1 cellular context compared by ENCODE assay signal in genomic region chr6:26537160-26537845, GRCh38.
TF ChIP-seq lines count a peak whose summit lies in the region.

No MANE protein-coding gene starts in this region.

TF ChIP-seq in K562, 482 proteins besides CTCF, POLR2A, EP300 and RAD21 (continued from another document and continues in another):
- TF ChIP-seq, protein P1, sequence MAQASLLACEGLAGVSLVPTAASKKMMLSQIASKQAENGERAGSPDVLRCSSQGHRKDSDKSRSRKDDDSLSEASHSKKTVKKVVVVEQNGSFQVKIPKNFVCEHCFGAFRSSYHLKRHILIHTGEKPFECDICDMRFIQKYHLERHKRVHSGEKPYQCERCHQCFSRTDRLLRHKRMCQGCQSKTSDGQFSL (CRISPR knock-in tag; IDR thresholded peaks at IDR 0.05), result peak; percentile 69
- TF ChIP-seq, protein P1 (tag; IDR thresholded peaks at IDR 0.05), result no peak
- TF ChIP-seq NELFE (IDR thresholded peaks at IDR 0.05; ENCODE audit: insufficient read depth, insufficient read length) (no peak), ZNF395 (CRISPR knock-in tag; IDR thresholded peaks at IDR 0.05) (peak; percentile 24; the same call in 1 of the 2 replicates), CAMTA2 (CRISPR knock-in tag; conservative IDR thresholded peaks at IDR 0.05) (0 out of 2 replicates have a peak, but pooled peaks have one; percentile 39), SAFB2 (IDR thresholded peaks at IDR 0.05; ENCODE audit: borderline replicate concordance, low read depth, low read length, severe bottlenecking) (no peak), CHD1 (IDR thresholded peaks at IDR 0.05; ENCODE audit: low read length) (no peak), PHB2 (IDR thresholded peaks at IDR 0.05; ENCODE audit: low read depth) (no peak), FOSL1 (tag; conservative IDR thresholded peaks at IDR 0.05) (0 out of 2 replicates have a peak, but pooled peaks have one; percentile 68), RBM17 (IDR thresholded peaks at IDR 0.05; ENCODE audit: borderline replicate concordance, low read depth, low read length) (no peak), SUPT5H (IDR thresholded peaks at IDR 0.05) (peak; percentile 57), ZBTB34 (CRISPR knock-in tag; IDR thresholded peaks at IDR 0.05) (no peak), TCF3 (CRISPR knock-in tag; IDR thresholded peaks at IDR 0.05) (peak; percentile 41; the same call in 1 of the 2 replicates), SMARCE1 (IDR thresholded peaks at IDR 0.05) (no peak; the same call in 1 of the 2 replicates), ZNF431 (CRISPR knock-in tag; IDR thresholded peaks at IDR 0.05) (peak; percentile 78), CXXC5 (CRISPR knock-in tag; IDR thresholded peaks at IDR 0.05) (peak; percentile 98), ZNF518B (CRISPR knock-in tag; IDR thresholded peaks at IDR 0.05) (no peak), ZNF316 (IDR thresholded peaks at IDR 0.05) (no peak), ARID3B (CRISPR knock-in tag; IDR thresholded peaks at IDR 0.05; ENCODE audit: borderline replicate concordance) (peak; percentile 22; the same call in 1 of the 2 replicates), ZNF263 (CRISPR knock-in tag; IDR thresholded peaks at IDR 0.05; ENCODE audit: borderline replicate concordance) (peak; percentile 74), ZNF239 (CRISPR knock-in tag; IDR thresholded peaks at IDR 0.05) (no peak), TEAD2 (tag; IDR thresholded peaks at IDR 0.05) (peak; percentile 74; the same call in 1 of the 2 replicates), ESRRB (CRISPR knock-in tag; IDR thresholded peaks at IDR 0.05; ENCODE audit: borderline replicate concordance) (no peak), ZNF217 (CRISPR knock-in tag; IDR thresholded peaks at IDR 0.05) (no peak), POLR2AphosphoS2 (IDR thresholded peaks at IDR 0.05; ENCODE audit: low read length) (no peak), NR2F6 (CRISPR knock-in tag; IDR thresholded peaks at IDR 0.05) (no peak), PHTF2 (CRISPR knock-in tag; IDR thresholded peaks at IDR 0.05) (no peak), E2F5 (CRISPR knock-in tag; IDR thresholded peaks at IDR 0.05) (no peak), CHD2 (IDR thresholded peaks at IDR 0.05; ENCODE audit: low read depth, low read length) (peak; percentile 68), EGR1 (conservative IDR thresholded peaks at IDR 0.05) (no peak), CCAR2 (IDR thresholded peaks at IDR 0.05; ENCODE audit: low read depth, low read length) (no peak)
- TF ChIP-seq, protein P2, sequence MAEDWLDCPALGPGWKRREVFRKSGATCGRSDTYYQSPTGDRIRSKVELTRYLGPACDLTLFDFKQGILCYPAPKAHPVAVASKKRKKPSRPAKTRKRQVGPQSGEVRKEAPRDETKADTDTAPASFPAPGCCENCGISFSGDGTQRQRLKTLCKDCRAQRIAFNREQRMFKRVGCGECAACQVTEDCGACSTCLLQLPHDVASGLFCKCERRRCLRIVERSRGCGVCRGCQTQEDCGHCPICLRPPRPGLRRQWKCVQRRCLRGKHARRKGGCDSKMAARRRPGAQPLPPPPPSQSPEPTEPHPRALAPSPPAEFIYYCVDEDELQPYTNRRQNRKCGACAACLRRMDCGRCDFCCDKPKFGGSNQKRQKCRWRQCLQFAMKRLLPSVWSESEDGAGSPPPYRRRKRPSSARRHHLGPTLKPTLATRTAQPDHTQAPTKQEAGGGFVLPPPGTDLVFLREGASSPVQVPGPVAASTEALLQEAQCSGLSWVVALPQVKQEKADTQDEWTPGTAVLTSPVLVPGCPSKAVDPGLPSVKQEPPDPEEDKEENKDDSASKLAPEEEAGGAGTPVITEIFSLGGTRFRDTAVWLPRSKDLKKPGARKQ (CRISPR knock-in tag; IDR thresholded peaks at IDR 0.05), result no peak
- TF ChIP-seq, protein P3, sequence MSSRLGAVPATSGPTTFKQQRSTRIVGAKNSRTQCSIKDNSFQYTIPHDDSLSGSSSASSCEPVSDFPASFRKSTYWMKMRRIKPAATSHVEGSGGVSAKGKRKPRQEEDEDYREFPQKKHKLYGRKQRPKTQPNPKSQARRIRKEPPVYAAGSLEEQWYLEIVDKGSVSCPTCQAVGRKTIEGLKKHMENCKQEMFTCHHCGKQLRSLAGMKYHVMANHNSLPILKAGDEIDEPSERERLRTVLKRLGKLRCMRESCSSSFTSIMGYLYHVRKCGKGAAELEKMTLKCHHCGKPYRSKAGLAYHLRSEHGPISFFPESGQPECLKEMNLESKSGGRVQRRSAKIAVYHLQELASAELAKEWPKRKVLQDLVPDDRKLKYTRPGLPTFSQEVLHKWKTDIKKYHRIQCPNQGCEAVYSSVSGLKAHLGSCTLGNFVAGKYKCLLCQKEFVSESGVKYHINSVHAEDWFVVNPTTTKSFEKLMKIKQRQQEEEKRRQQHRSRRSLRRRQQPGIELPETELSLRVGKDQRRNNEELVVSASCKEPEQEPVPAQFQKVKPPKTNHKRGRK (tag; IDR thresholded peaks at IDR 0.05), result no peak
- TF ChIP-seq, protein P4, sequence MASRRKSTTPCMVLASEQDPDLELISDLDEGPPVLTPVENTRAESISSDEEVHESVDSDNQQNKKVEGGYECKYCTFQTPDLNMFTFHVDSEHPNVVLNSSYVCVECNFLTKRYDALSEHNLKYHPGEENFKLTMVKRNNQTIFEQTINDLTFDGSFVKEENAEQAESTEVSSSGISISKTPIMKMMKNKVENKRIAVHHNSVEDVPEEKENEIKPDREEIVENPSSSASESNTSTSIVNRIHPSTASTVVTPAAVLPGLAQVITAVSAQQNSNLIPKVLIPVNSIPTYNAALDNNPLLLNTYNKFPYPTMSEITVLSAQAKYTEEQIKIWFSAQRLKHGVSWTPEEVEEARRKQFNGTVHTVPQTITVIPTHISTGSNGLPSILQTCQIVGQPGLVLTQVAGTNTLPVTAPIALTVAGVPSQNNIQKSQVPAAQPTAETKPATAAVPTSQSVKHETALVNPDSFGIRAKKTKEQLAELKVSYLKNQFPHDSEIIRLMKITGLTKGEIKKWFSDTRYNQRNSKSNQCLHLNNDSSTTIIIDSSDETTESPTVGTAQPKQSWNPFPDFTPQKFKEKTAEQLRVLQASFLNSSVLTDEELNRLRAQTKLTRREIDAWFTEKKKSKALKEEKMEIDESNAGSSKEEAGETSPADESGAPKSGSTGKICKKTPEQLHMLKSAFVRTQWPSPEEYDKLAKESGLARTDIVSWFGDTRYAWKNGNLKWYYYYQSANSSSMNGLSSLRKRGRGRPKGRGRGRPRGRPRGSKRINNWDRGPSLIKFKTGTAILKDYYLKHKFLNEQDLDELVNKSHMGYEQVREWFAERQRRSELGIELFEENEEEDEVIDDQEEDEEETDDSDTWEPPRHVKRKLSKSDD (conservative IDR thresholded peaks at IDR 0.05; ENCODE audit: low read length), result 0 out of 2 replicates have a peak, but pooled peaks have one; percentile 69
